31 cellular contexts compared by ENCODE assay signal in genomic region chr16:56972898-56973689, GRCh38. TPM values are rescaled to one million over a fixed set of nuclear protein-coding genes. Genes with fewer than 3 reads are reported as not detected.
A peak's percentile ranks its signal among the peaks of the same experiment; 100 is the strongest.
DNase-seq lines count a peak whose midpoint lies in the region; ATAC-seq and FAIRE-seq lines count a peak whose summit lies in the region.
"Had no signal": no experiment of that assay in that cellular context is flagged by ENCODE, and none has a peak within 500 bp of the region (broad histone marks: within the 10 kb centered on the region; RNA-seq: fewer than 3 reads in every experiment).

No MANE protein-coding gene starts in this region.

- H3K4me1 Mint-ChIP-seq in activated T-helper 17 cell treated with anti-CD3 and anti-CD28 coated beads, Interleukin-2, amount 50 U/mL, for 72 hours: peaks cover 34% of the 10 kb centered on the region
- H3K4me1 Mint-ChIP-seq in naive thymus-derived CD8-positive, alpha-beta T cell: peaks cover 31 to 71% (median 68%) of the 10 kb centered on the region in 4 donors
- H3K4me1 Mint-ChIP-seq: brain, mesothelial cell of epicardium, nephron progenitor cell had no signal

- DNase-seq in DMS 273 (lab: John Stamatoyannopoulos, UW; ENCODE audit: unreplicated experiment) (peak; percentile 17), DMS 273 treated with DMSO at 0.1 percent for 48 hours (lab: John Stamatoyannopoulos, UW) (no peak), GM18507 (ENCODE audit: extremely low spot score, insufficient read length, low read depth) (no peak), cerebellum (ENCODE audit: low spot score) (no peak)
- no peak for DNase-seq in naive thymus-derived CD8-positive, alpha-beta T cell
- DNase-seq: activated CD4-positive, alpha-beta T cell treated with anti-CD3 and anti-CD28 coated beads, Interleukin-2, amount 50 U/mL, for 1 hour; activated naive CD4-positive, alpha-beta T cell treated with Interleukin-2 at 50 U/mL for 16 hours; activated T-cell treated with anti-CD3 and anti-CD28 coated beads, Interleukin-2, amount 50 U/mL, for 4 hours; CD4-positive, CD25-positive, alpha-beta regulatory T cell; dorsolateral prefrontal cortex; EL; heart right ventricle; KBM-7; left ventricle myocardium superior; MG63; NCI-H1930; NCI-H524; nephron progenitor cell; pancreas; retina; stomach had no signal

- no peaks in the 10 kb centered on the region for H3K9me3 Mint-ChIP-seq in activated T-helper 17 cell treated with anti-CD3 and anti-CD28 coated beads, Interleukin-2, amount 50 U/mL, for 72 hours
- no peaks in the 10 kb centered on the region for H3K9me3 Mint-ChIP-seq in naive thymus-derived CD8-positive, alpha-beta T cell
- H3K9me3 Mint-ChIP-seq: activated T-cell treated with anti-CD3 and anti-CD28 coated beads, Interleukin-2, amount 50 U/mL, for 4 hours; brain; CD4-positive, CD25-positive, alpha-beta regulatory T cell; mesothelial cell of epicardium had no signal

- POLR2A ChIA-PET in naive thymus-derived CD8-positive, alpha-beta T cell (lab: Charles Lee): interaction anchor here (0.8 to 15.9 kb wide), 7 partner anchors 12 to 80 kb away, joined by 3 to 231 read pairs (median 6); partner anchors contain the start of gene NLRC5

- H3K36me3 Mint-ChIP-seq in activated T-helper 17 cell treated with anti-CD3 and anti-CD28 coated beads, Interleukin-2, amount 50 U/mL, for 72 hours (ENCODE audit: low read depth): no peaks in the 10 kb centered on the region
- no peaks in the 10 kb centered on the region for H3K36me3 Mint-ChIP-seq in naive thymus-derived CD8-positive, alpha-beta T cell
- H3K36me3 Mint-ChIP-seq: brain; CD4-positive, CD25-positive, alpha-beta regulatory T cell; mesothelial cell of epicardium had no signal

- H3K27ac Mint-ChIP-seq in activated T-helper 17 cell treated with anti-CD3 and anti-CD28 coated beads, Interleukin-2, amount 50 U/mL, for 72 hours: peak overlapping the region; percentile 61
- peak overlapping the region in 7 of 10 donors; percentile 56 to 83 (median 78) for H3K27ac Mint-ChIP-seq in naive thymus-derived CD8-positive, alpha-beta T cell
- H3K27ac Mint-ChIP-seq: brain, mesothelial cell of epicardium, nephron progenitor cell had no signal

- no peak for ATAC-seq in activated T-helper 17 cell treated with anti-CD3 and anti-CD28 coated beads, Interleukin-2, amount 50 U/mL, for 72 hours (replicated peaks)
- no peak for ATAC-seq in naive thymus-derived CD8-positive, alpha-beta T cell
- no peak for ATAC-seq in HG02763 (IDR thresholded peaks at IDR 0.05; ENCODE audit: unreplicated experiment)
- no peak for ATAC-seq in HG02678 (IDR thresholded peaks at IDR 0.05; ENCODE audit: unreplicated experiment)
- ATAC-seq: activated T-cell treated with anti-CD3 and anti-CD28 coated beads, Interleukin-2, amount 50 U/mL, for 4 hours; pancreas had no signal

- FAIRE-seq in GM18507 (lab: Jason Lieb, UNC): peak; percentile 59
- FAIRE-seq: frontal cortex, keratinocyte, pancreas, urothelium cell line had no signal

- H3K27me3 Mint-ChIP-seq in activated T-helper 17 cell treated with anti-CD3 and anti-CD28 coated beads, Interleukin-2, amount 50 U/mL, for 72 hours: no peaks in the 10 kb centered on the region
- H3K27me3 Mint-ChIP-seq in naive thymus-derived CD8-positive, alpha-beta T cell: no peaks in the 10 kb centered on the region
- H3K27me3 Mint-ChIP-seq: CD4-positive, CD25-positive, alpha-beta regulatory T cell had no signal

- no peak overlapping the region for H3K4me3 Mint-ChIP-seq in activated T-helper 17 cell treated with anti-CD3 and anti-CD28 coated beads, Interleukin-2, amount 50 U/mL, for 72 hours
- H3K4me3 Mint-ChIP-seq in naive thymus-derived CD8-positive, alpha-beta T cell: peak overlapping the region in 3 of 10 donors; percentile 22 to 45 (median 39)
- H3K4me3 Mint-ChIP-seq: activated T-cell treated with anti-CD3 and anti-CD28 coated beads, Interleukin-2, amount 50 U/mL, for 4 hours; brain; mesothelial cell of epicardium; nephron progenitor cell had no signal

RNA-seq across cellular contexts. Expression of gene CETP, which starts 11.3 kb away (rescaled TPM):
- total RNA-seq in activated T-helper 17 cell treated with anti-CD3 and anti-CD28 coated beads, Interleukin-2, amount 50 U/mL, for 72 hours: not detected
- total RNA-seq in naive thymus-derived CD8-positive, alpha-beta T cell: under 1 TPM in 1 of 2 experiments, not detected in 1; 0.27 TPM
- polyA plus RNA-seq in naive thymus-derived CD8-positive, alpha-beta T cell: under 1 TPM in 2 of 3 donors, not detected in 1; 0.20 to 0.21 TPM
- total RNA-seq in cerebellum: 1.2 TPM
- total RNA-seq: CD4-positive, CD25-positive, alpha-beta regulatory T cell; HT-29; SK-MEL-5 had no signal
- polyA plus RNA-seq: keratinocyte had no signal

RNA-seq across cellular contexts. Expression of gene NLRC5, which starts 16.3 kb away (rescaled TPM):
- 100 to 1,000 TPM; 182 to 219 TPM for total RNA-seq in activated T-helper 17 cell treated with anti-CD3 and anti-CD28 coated beads, Interleukin-2, amount 50 U/mL, for 72 hours
- total RNA-seq in naive thymus-derived CD8-positive, alpha-beta T cell: 100 to 1,000 TPM; 474 to 488 TPM
- 100 to 1,000 TPM in 1 of 3 donors, 10 to 100 TPM in 2; 70.4 to 137 (median 80.0) TPM for polyA plus RNA-seq in naive thymus-derived CD8-positive, alpha-beta T cell
- 4.0 TPM for total RNA-seq in cerebellum

RNA-seq across cellular contexts. Expression of gene HERPUD1, which starts 41.2 kb away (rescaled TPM):
- total RNA-seq in activated T-helper 17 cell treated with anti-CD3 and anti-CD28 coated beads, Interleukin-2, amount 50 U/mL, for 72 hours: 100 to 1,000 TPM; 162 to 186 TPM
- 100 to 1,000 TPM; 190 to 214 TPM for total RNA-seq in naive thymus-derived CD8-positive, alpha-beta T cell
- 10 to 100 TPM; 43.8 to 88.6 (median 57.6) TPM for polyA plus RNA-seq in naive thymus-derived CD8-positive, alpha-beta T cell
- total RNA-seq in cerebellum: 53.8 TPM

Comparison
In these comparisons a context has a peak if more than half of its experiments do, and no peak if none do; other contexts are left out.
1. RNA of gene NLRC5, which starts 16.3 kb away (total RNA-seq): 474 to 488 TPM in naive thymus-derived CD8-positive, alpha-beta T cell and 182 to 219 TPM in activated T-helper 17 cell treated with anti-CD3 and anti-CD28 coated beads, Interleukin-2, amount 50 U/mL, for 72 hours; 4.0 TPM in cerebellum (single experiment); every median in the first group is over 10 times any median in the second.